27 cellular contexts compared by ENCODE assay signal in genomic region chrX:129488359-129488758, GRCh38.
"Had no signal": no experiment of that assay in that cellular context is flagged by ENCODE, and none has a peak within 500 bp of the region (broad histone marks: within the 10 kb centered on the region; RNA-seq: fewer than 3 reads in every experiment).

No MANE protein-coding gene starts in this region.

- DNase-seq: natural killer cell; occipital lobe; ovary; posterior cingulate gyrus; psoas muscle; right cardiac atrium; spleen; stimulated activated CD4-positive, alpha-beta T cell treated with anti-CD3 and anti-CD28 coated beads, Interleukin-12 subunit alpha, Interleukin-12 subunit beta, amount 100 ng/mL, for 4 hours; stimulated activated CD4-positive, alpha-beta T cell treated with anti-CD3 and anti-CD28 coated beads, Interleukin-1b, Interleukin-23, amount 100 ng/mL, for 48 hours; stimulated activated CD4-positive, alpha-beta T cell treated with anti-CD3 and anti-CD28 coated beads, Interleukin-4, amount 100 ng/mL, for 1 hour; stimulated activated CD4-positive, alpha-beta T cell treated with anti-CD3 and anti-CD28 coated beads, Interleukin-4, amount 100 ng/mL, for 4 hours; stimulated activated CD8-positive, alpha-beta memory T cell treated with anti-CD3 and anti-CD28 coated beads, Interleukin-4, amount 100 ng/mL, for 48 hours; stimulated activated naive CD4-positive, alpha-beta T cell; stimulated activated naive CD8-positive, alpha-beta T cell treated with anti-CD3 and anti-CD28 coated beads, Interleukin-15, amount 100 ng/mL, for 72 hours; stimulated activated naive CD8-positive, alpha-beta T cell treated with anti-CD3 and anti-CD28 coated beads, Interleukin-15, Interleukin-2, amounts not matched to agents 100 U/mL and 50 U/mL, for 24 hours; substantia nigra; testis; tibial artery; transverse colon; upper lobe of right lung; uterus had no signal

- ATAC-seq: natural killer cell; psoas muscle; right cardiac atrium; sciatic nerve; stimulated activated memory B cell treated with anti-CD40 and anti-IgM and Interleukin-4, amounts not matched to agents 10 μg/mL and 1 μg/mL and 100 μg/mL, for 72 hours; stimulated activated naive CD8-positive, alpha-beta T cell treated with anti-CD3 and anti-CD28 coated beads, Interleukin-15, amount 100 ng/mL, for 72 hours; stimulated activated naive CD8-positive, alpha-beta T cell treated with anti-CD3 and anti-CD28 coated beads, Interleukin-15, Interleukin-2, amounts not matched to agents 100 U/mL and 50 U/mL, for 24 hours; upper lobe of right lung had no signal

- H3K27ac ChIP-seq: neural progenitor cell, ovary, parathyroid adenoma, psoas muscle, skin epidermis, spleen, suprapubic skin, testis, tibial artery, transverse colon, upper lobe of right lung, uterus had no signal

- H3K4me1 ChIP-seq: neural progenitor cell, parathyroid adenoma, psoas muscle, spleen, suprapubic skin, testis, tibial artery, transverse colon, upper lobe of right lung, uterus had no signal

- H3K27me3 ChIP-seq: neural progenitor cell, ovary, spleen, suprapubic skin, testis, tibial artery, transverse colon, upper lobe of right lung had no signal
